Comparison of ENCODE assay signal across 15 cellular contexts in genomic region chr6:11682525-11682924, GRCh38.
"Had no signal": no experiment of that assay in that cellular context is flagged by ENCODE, and none has a peak within 500 bp of the region (broad histone marks: within the 10 kb centered on the region; RNA-seq: fewer than 3 reads in every experiment).

No MANE protein-coding gene starts in this region.

- H3K9ac ChIP-seq: neural progenitor cell had no signal

- FAIRE-seq: kidney had no signal

- H3K36me3 ChIP-seq: left lung, neural progenitor cell, sigmoid colon had no signal

- H2AFZ ChIP-seq: neural progenitor cell had no signal

- H3K4me2 ChIP-seq: neural progenitor cell had no signal

- H3K27me3 ChIP-seq: left lung, neural progenitor cell, sigmoid colon had no signal

- H3K27ac ChIP-seq: left lung, neural progenitor cell, sigmoid colon had no signal

- DNase-seq: activated naive CD4-positive, alpha-beta T cell; activated T-cell treated with anti-CD3 and anti-CD28 coated beads for 4 hours; aorta; dermis blood vessel endothelial cell; glutamatergic neuron; hypothalamus; kidney; left lung; mammary epithelial cell; naive B cell; sigmoid colon; stimulated activated CD4-positive, alpha-beta T cell treated with anti-CD3 and anti-CD28 coated beads, Interleukin-1b, Interleukin-23, amount 100 ng/mL, for 48 hours; stimulated activated naive CD8-positive, alpha-beta T cell treated with anti-CD3 and anti-CD28 coated beads, Interleukin-15, amount 100 ng/mL, for 72 hours had no signal

- ATAC-seq: activated CD4-positive, CD25-positive, alpha-beta regulatory T cell treated with anti-CD3 and anti-CD28 coated beads, Interleukin-2, amount 50 U/mL, for 24 hours; left lung; stimulated activated naive CD8-positive, alpha-beta T cell treated with anti-CD3 and anti-CD28 coated beads, Interleukin-15, amount 100 ng/mL, for 72 hours had no signal

- H3K4me3 ChIP-seq: left lung, neural progenitor cell, sigmoid colon had no signal
